In genomic region chr12:15158114-15158513, GRCh38 we compare ENCODE assay signal across 22 cellular contexts.
DNase-seq lines count a peak whose midpoint lies in the region; ATAC-seq and TF ChIP-seq lines count a peak whose summit lies in the region.
"Had no signal": no experiment of that assay in that cellular context is flagged by ENCODE, and none has a peak within 500 bp of the region (broad histone marks: within the 10 kb centered on the region; RNA-seq: fewer than 3 reads in every experiment).

No MANE protein-coding gene starts in this region.

- no peaks in the 10 kb centered on the region for H3K9me3 Mint-ChIP-seq in osteocyte (ENCODE audit: unreplicated experiment)
- H3K9me3 Mint-ChIP-seq: HFFc6 had no signal

- H4K20me1 ChIP-seq in Karpas-422 (ENCODE audit: insufficient read depth, low read depth, low read length), result no peaks in the 10 kb centered on the region
- H4K20me1 ChIP-seq: BLaER1 had no signal

- TF ChIP-seq CTCF in ascending aorta (IDR thresholded peaks at IDR 0.05), result no peak
- TF ChIP-seq CTCF in osteocyte (IDR thresholded peaks at IDR 0.05), result no peak
- no peak for TF ChIP-seq CTCF in transverse colon (IDR thresholded peaks at IDR 0.05)

- peaks cover 11 to 40% of the 10 kb centered on the region in 2 donors for H3K4me1 ChIP-seq in ascending aorta
- H3K4me1 ChIP-seq in transverse colon, result peaks cover 3 to 32% (median 11%) of the 10 kb centered on the region in 4 donors
- H3K4me1 ChIP-seq in Karpas-422 (ENCODE audit: low read length), result peaks cover 4% of the 10 kb centered on the region; the same call in 1 of the 2 replicates
- H3K4me1 ChIP-seq: BLaER1, HAP-1 had no signal

- intact Hi-C loops in ascending aorta (cut with DNase I) (no loop called here), left ventricle myocardium superior (cut with micrococcal nuclease) (no loop called here), transverse colon (cut with DNase I; ENCODE audit: low total_unique reads) (no loop called here)

- TF ChIP-seq POLR2A in transverse colon (IDR thresholded peaks at IDR 0.05), result no peak

- 53 to 65% methylated on average over 3 of the region's 3 CpGs for WGBS in transverse colon (ENCODE audit: low coverage in 1 of 2), 2 donors

- no peak overlapping the region for H2AFZ ChIP-seq in Karpas-422 (ENCODE audit: low read length)

- no peak overlapping the region for H3K9ac ChIP-seq in Karpas-422 (ENCODE audit: low read length)
- H3K9ac ChIP-seq: BLaER1 had no signal

- H3K36me3 Mint-ChIP-seq in osteocyte (ENCODE audit: unreplicated experiment), result peaks cover 27% of the 10 kb centered on the region
- H3K36me3 Mint-ChIP-seq: CD4-positive, CD25-positive, alpha-beta regulatory T cell had no signal

- no peaks in the 10 kb centered on the region for H3K27me3 ChIP-seq in ascending aorta
- no peaks in the 10 kb centered on the region for H3K27me3 ChIP-seq in transverse colon
- no peaks in the 10 kb centered on the region for H3K27me3 ChIP-seq in Karpas-422 (ENCODE audit: low read length)
- H3K27me3 ChIP-seq: BLaER1 had no signal

- H3K27ac Mint-ChIP-seq in osteocyte (ENCODE audit: unreplicated experiment), result peak overlapping the region; percentile 75
- H3K27ac Mint-ChIP-seq: CD4-positive, CD25-positive, alpha-beta regulatory T cell; HFFc6 had no signal

- peaks cover 56% of the 10 kb centered on the region for H3K4me1 Mint-ChIP-seq in osteocyte (ENCODE audit: unreplicated experiment)
- H3K4me1 Mint-ChIP-seq: CD4-positive, CD25-positive, alpha-beta regulatory T cell had no signal

- peaks cover 0 to 8% of the 10 kb centered on the region in 2 donors for H3K9me3 ChIP-seq in ascending aorta
- H3K9me3 ChIP-seq in transverse colon, result no peaks in the 10 kb centered on the region
- no peaks in the 10 kb centered on the region for H3K9me3 ChIP-seq in Karpas-422 (ENCODE audit: low read length)
- H3K9me3 ChIP-seq: BLaER1, HAP-1 had no signal

- no peaks in the 10 kb centered on the region for H3K27me3 Mint-ChIP-seq in osteocyte (ENCODE audit: unreplicated experiment)

- H3K4me3 ChIP-seq in ascending aorta (no peak overlapping the region), transverse colon (no peak overlapping the region), Karpas-422 (ENCODE audit: low read length) (no peak overlapping the region)
- H3K4me3 ChIP-seq: BLaER1, HAP-1, SK-N-MC had no signal

- no peak for TF ChIP-seq EP300 in transverse colon (IDR thresholded peaks at IDR 0.05; ENCODE audit: low read depth)

- H3K27ac ChIP-seq in ascending aorta, result peak overlapping the region; percentile 37 to 69
- peak overlapping the region; percentile 9 to 69 (median 42) for H3K27ac ChIP-seq in transverse colon
- no peak overlapping the region for H3K27ac ChIP-seq in Karpas-422 (ENCODE audit: low read length)
- H3K27ac ChIP-seq: BLaER1, SK-N-MC had no signal

- DNase-seq in ascending aorta (ENCODE audit: low spot score in 2 of 2) (no peak), left ventricle myocardium superior (peak; percentile 42), osteocyte (ENCODE audit: extremely low spot score, unreplicated experiment) (no peak), transverse colon (no peak), Karpas-422 (no peak), HuH-7 (ENCODE audit: low spot score) (no peak)
- DNase-seq in stimulated activated CD4-positive, alpha-beta T cell treated with anti-CD3 and anti-CD28 coated beads, Interleukin-12 subunit alpha, Interleukin-12 subunit beta, amount 100 ng/mL, for 4 hours, result no peak
- DNase-seq: CD4-positive, CD25-positive, alpha-beta regulatory T cell; DMS53; GOT3; HFFc6; KBM-7; MM.1S; NCI-H2029; NCI-H2227 treated with DMSO at 0.1 percent for 48 hours; NCI-H69; RPMI8226; SHP77 treated with DMSO at 0.1 percent for 48 hours had no signal

- H3K36me3 ChIP-seq in ascending aorta (no peaks in the 10 kb centered on the region), transverse colon (no peaks in the 10 kb centered on the region), Karpas-422 (ENCODE audit: insufficient read depth, low read length) (no peaks in the 10 kb centered on the region)
- H3K36me3 ChIP-seq: BLaER1, HAP-1 had no signal

- H3K4me3 Mint-ChIP-seq in osteocyte (ENCODE audit: unreplicated experiment), result no peak overlapping the region
- H3K4me3 Mint-ChIP-seq: CD4-positive, CD25-positive, alpha-beta regulatory T cell; HFFc6 had no signal

- H3K79me2 ChIP-seq in Karpas-422 (ENCODE audit: low read length), result no peaks in the 10 kb centered on the region

- no peak overlapping the region for H3K4me2 ChIP-seq in Karpas-422 (ENCODE audit: low read depth, low read length, poor library complexity, severe bottlenecking)
- H3K4me2 ChIP-seq: BLaER1 had no signal

- in situ Hi-C loops in transverse colon (cut with MboI; ENCODE audit: low pct_ligation_motif_present in 1 of 4, low pct_unique_long_range_greater_than_20kb in 1 of 4, low sequenced_read_pairs in 3 of 4), result no loop called here

- ATAC-seq in left ventricle myocardium superior, result peak; percentile 63
- no peak for ATAC-seq in GM21717 (IDR thresholded peaks at IDR 0.05; ENCODE audit: unreplicated experiment)

- H3K9me2 ChIP-seq in Karpas-422 (replicated peaks; ENCODE audit: insufficient read depth, low read length), result no peaks in the 10 kb centered on the region
